ENCODE assay signal across 9 cellular contexts in the genomic region with DNA sequence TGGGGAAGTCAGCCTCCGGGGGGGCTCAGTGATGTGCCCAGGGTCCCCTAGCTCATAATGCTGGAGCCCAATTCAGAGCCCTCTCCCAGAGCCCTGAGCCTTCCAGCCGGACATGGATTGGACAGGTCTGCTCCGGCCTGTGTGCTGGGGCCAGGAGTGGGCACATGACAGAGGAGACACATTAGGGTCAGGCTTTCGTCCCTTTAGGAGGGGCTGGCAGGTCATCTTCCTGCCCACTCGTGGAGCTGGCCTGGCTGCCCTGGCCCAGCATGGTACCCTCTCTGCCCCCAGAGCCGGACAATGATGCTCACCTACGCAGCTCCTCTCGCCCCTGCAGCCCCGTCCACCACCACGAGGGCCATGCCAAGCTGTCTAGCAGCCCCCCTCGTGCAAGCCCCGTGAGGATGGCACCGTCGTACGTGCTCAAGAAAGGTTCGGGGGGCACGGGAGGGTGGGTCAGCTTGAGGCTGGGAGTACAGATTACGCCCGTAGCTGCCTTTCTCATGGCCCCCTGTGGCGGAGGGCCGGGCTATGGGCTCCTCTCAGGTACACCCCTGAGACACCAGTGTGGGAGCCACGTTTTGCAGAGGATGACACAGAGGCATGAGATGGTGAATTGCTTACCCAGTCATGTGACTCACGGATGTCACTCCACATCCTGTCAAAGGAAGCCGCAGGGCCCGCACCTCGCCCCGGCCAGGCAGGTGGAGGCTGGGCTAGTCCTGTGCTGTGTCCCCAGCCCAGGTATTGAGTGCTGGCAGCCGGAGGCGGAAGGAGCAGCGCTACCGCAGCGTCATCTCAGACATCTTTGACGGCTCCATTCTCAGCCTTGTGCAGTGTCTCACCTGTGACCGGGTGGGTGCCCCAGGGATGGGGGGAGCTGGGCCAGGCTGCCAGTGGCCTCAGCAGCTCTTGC. TPM values are rescaled to one million over a fixed set of nuclear protein-coding genes. Genes with fewer than 3 reads are reported as not detected.
A peak's percentile ranks its signal among the peaks of the same experiment; 100 is the strongest.
DNase-seq lines count a peak whose midpoint lies in the region; ATAC-seq and TF ChIP-seq lines count a peak whose summit lies in the region.
"Had no signal": no experiment of that assay in that cellular context is flagged by ENCODE, and none has a peak within 500 bp of the region (broad histone marks: within the 10 kb centered on the region; RNA-seq: fewer than 3 reads in every experiment).

No MANE protein-coding gene starts in this region.

- intact Hi-C loops in natural killer cell (cut with micrococcal nuclease): loop anchor here (1.0 to 10.0 kb wide), 4 partner anchors 15 to 1866 kb away; no protein-coding TSS in a partner anchor

- DNase-seq in activated naive CD4-positive, alpha-beta T cell (lab: John Stamatoyannopoulos, UW): peak; percentile 32 to 85 (median 69)
- peak; percentile 85 for DNase-seq in natural killer cell
- peak; percentile 80 to 92 for DNase-seq in stimulated activated naive CD8-positive, alpha-beta T cell treated with anti-CD3 and anti-CD28 coated beads, Interleukin-15, amount 100 ng/mL, for 72 hours
- no peak for DNase-seq in OCI-M1 (lab: John Stamatoyannopoulos, UW)
- DNase-seq in HEK293T (ENCODE audit: extremely low spot score): no peak
- DNase-seq: NCI-H526 treated with DMSO at 0.1 percent for 48 hours had no signal

- H3K9me3 Mint-ChIP-seq in natural killer cell: no peaks in the 10 kb centered on the region
- no peaks in the 10 kb centered on the region for H3K9me3 Mint-ChIP-seq in stimulated activated naive CD8-positive, alpha-beta T cell treated with anti-CD3 and anti-CD28 coated beads, Interleukin-15, amount 100 ng/mL, for 72 hours

- H3K4me3 Mint-ChIP-seq in natural killer cell: peak overlapping the region; percentile 65
- peak overlapping the region; percentile 76 to 77 for H3K4me3 Mint-ChIP-seq in stimulated activated naive CD8-positive, alpha-beta T cell treated with anti-CD3 and anti-CD28 coated beads, Interleukin-15, amount 100 ng/mL, for 72 hours

- POLR2A ChIA-PET in HEK293T (lab: Yijun Ruan, JAX): no interaction called here

- peak; percentile 92 to 94 for ATAC-seq in activated CD4-positive, CD25-positive, alpha-beta regulatory T cell treated with anti-CD3 and anti-CD28 coated beads, Interleukin-2, amount 50 U/mL, for 24 hours
- ATAC-seq in natural killer cell: peak; percentile 87 to 93 (median 92)
- peak; percentile 95 for ATAC-seq in stimulated activated naive CD8-positive, alpha-beta T cell treated with anti-CD3 and anti-CD28 coated beads, Interleukin-15, amount 100 ng/mL, for 72 hours
- no peak for ATAC-seq in HG03378 (IDR thresholded peaks at IDR 0.05; ENCODE audit: unreplicated experiment)
- no peak for ATAC-seq in GM19023 (IDR thresholded peaks at IDR 0.05; ENCODE audit: unreplicated experiment)

- peak overlapping the region; percentile 85 to 92 for H3K27ac Mint-ChIP-seq in natural killer cell
- peak overlapping the region; percentile 93 to 96 for H3K27ac Mint-ChIP-seq in stimulated activated naive CD8-positive, alpha-beta T cell treated with anti-CD3 and anti-CD28 coated beads, Interleukin-15, amount 100 ng/mL, for 72 hours

- H3K4me1 Mint-ChIP-seq in natural killer cell: peaks cover 52 to 56% of the 10 kb centered on the region in 2 donors
- H3K4me1 Mint-ChIP-seq in stimulated activated naive CD8-positive, alpha-beta T cell treated with anti-CD3 and anti-CD28 coated beads, Interleukin-15, amount 100 ng/mL, for 72 hours: peaks cover 90% of the 10 kb centered on the region

- no peaks in the 10 kb centered on the region for H3K27me3 Mint-ChIP-seq in natural killer cell (ENCODE audit: low read depth in 2 of 2)
- H3K27me3 Mint-ChIP-seq in stimulated activated naive CD8-positive, alpha-beta T cell treated with anti-CD3 and anti-CD28 coated beads, Interleukin-15, amount 100 ng/mL, for 72 hours: no peaks in the 10 kb centered on the region

- CTCF ChIA-PET in HEK293T (lab: Yijun Ruan, JAX): no interaction called here

- TF ChIP-seq CTCF in natural killer cell (IDR thresholded peaks at IDR 0.05): no peak

- no peaks in the 10 kb centered on the region for H3K36me3 Mint-ChIP-seq in natural killer cell

TF ChIP-seq in HEK293T, 16 proteins besides CTCF, POLR2A, EP300 and RAD21:
- TF ChIP-seq SP1 (IDR thresholded peaks at IDR 0.05): no peak
- TF ChIP-seq CTBP1 (IDR thresholded peaks at IDR 0.05; ENCODE audit: borderline replicate concordance): no peak
- TF ChIP-seq ZNF384 (IDR thresholded peaks at IDR 0.05): no peak
- TF ChIP-seq LEF1 (IDR thresholded peaks at IDR 0.05; ENCODE audit: borderline replicate concordance): no peak
- TF ChIP-seq ARNT (IDR thresholded peaks at IDR 0.05): no peak
- no peak for TF ChIP-seq SUZ12 (IDR thresholded peaks at IDR 0.05)
- no peak for TF ChIP-seq FOXM1 (IDR thresholded peaks at IDR 0.05; ENCODE audit: borderline replicate concordance)
- TF ChIP-seq NFRKB (IDR thresholded peaks at IDR 0.05): no peak
- TF ChIP-seq FOXA1 (IDR thresholded peaks at IDR 0.05): no peak
- TF ChIP-seq PKNOX1 (IDR thresholded peaks at IDR 0.05): no peak
- no peak for TF ChIP-seq TARDBP (IDR thresholded peaks at IDR 0.05)
- TF ChIP-seq FOXK2 (IDR thresholded peaks at IDR 0.05): no peak
- TF ChIP-seq L3MBTL2 (conservative IDR thresholded peaks at IDR 0.05): no peak
- no peak for TF ChIP-seq HDGF (IDR thresholded peaks at IDR 0.05; ENCODE audit: borderline replicate concordance)
- no peak for TF ChIP-seq ELF4 (IDR thresholded peaks at IDR 0.05)
- TF ChIP-seq BHLHE40 (IDR thresholded peaks at IDR 0.05; ENCODE audit: borderline replicate concordance): no peak

RNA-seq across cellular contexts. Expression of gene USP20, which starts 33.6 kb away (rescaled TPM):
- 10 to 100 TPM; 66.8 to 86.1 (median 80.3) TPM for total RNA-seq in natural killer cell

RNA-seq across cellular contexts. Expression of gene C9orf78, which starts 33.8 kb away (rescaled TPM):
- total RNA-seq in natural killer cell: 10 to 100 TPM; 93.7 to 97.9 (median 97.6) TPM

RNA-seq across cellular contexts. Expression of gene TOR1A, which starts 44.9 kb away (rescaled TPM):
- total RNA-seq in natural killer cell: 10 to 100 TPM; 26.1 to 36.4 (median 34.8) TPM

Comparison
In these comparisons a context has a peak if more than half of its experiments do, and no peak if none do; other contexts are left out.
1. ATAC-seq: peak in activated CD4-positive, CD25-positive, alpha-beta regulatory T cell treated with anti-CD3 and anti-CD28 coated beads, Interleukin-2, amount 50 U/mL, for 24 hours (2 of 2), natural killer cell (3 of 3) and stimulated activated naive CD8-positive, alpha-beta T cell treated with anti-CD3 and anti-CD28 coated beads, Interleukin-15, amount 100 ng/mL, for 72 hours (single experiment); none in HG03378 (single experiment) and GM19023 (single experiment).
2. DNase-seq: peak in activated naive CD4-positive, alpha-beta T cell (4 of 4), natural killer cell (single experiment) and stimulated activated naive CD8-positive, alpha-beta T cell treated with anti-CD3 and anti-CD28 coated beads, Interleukin-15, amount 100 ng/mL, for 72 hours (2 of 2); none in OCI-M1 (single experiment) and HEK293T (single experiment).